In genomic region chr2:176137249-176137573, GRCh38 we compare ENCODE assay signal across 12 cellular contexts. TPM values are rescaled to one million over a fixed set of nuclear protein-coding genes. Genes with fewer than 3 reads are reported as not detected.
DNase-seq lines count a peak whose midpoint lies in the region; ATAC-seq and TF ChIP-seq lines count a peak whose summit lies in the region.
"Had no signal": no experiment of that assay in that cellular context is flagged by ENCODE, and none has a peak within 500 bp of the region (broad histone marks: within the 10 kb centered on the region; RNA-seq: fewer than 3 reads in every experiment).

No MANE protein-coding gene starts in this region.

- CTCF ChIA-PET in activated CD8-positive, alpha-beta T cell treated with anti-CD3 and anti-CD28 coated beads, Interleukin-2, amount 10 ng/mL, durations not matched to agents 7 days and 5 days (lab: Charles Lee), result interaction anchor here (1.2 kb wide), 1 partner anchor 417 kb away, joined by 3 read pairs; no protein-coding TSS in a partner anchor

- no peak for TF ChIP-seq CTCF in right atrium auricular region (IDR thresholded peaks at IDR 0.05)
- TF ChIP-seq CTCF in coronary artery (IDR thresholded peaks at IDR 0.05), result no peak
- TF ChIP-seq CTCF in nephron (IDR thresholded peaks at IDR 0.05; ENCODE audit: unreplicated experiment in 3 of 3), result no peak

- no peaks in the 10 kb centered on the region for H3K9me3 Mint-ChIP-seq in nephron
- H3K9me3 Mint-ChIP-seq in activated CD8-positive, alpha-beta T cell treated with anti-CD3 and anti-CD28 coated beads, Interleukin-2, amount 10 ng/mL, durations not matched to agents 7 days and 5 days (ENCODE audit: insufficient read depth), result no peaks in the 10 kb centered on the region

- intact Hi-C loops in left cardiac atrium (cut with DNase I), result no loop called here
- intact Hi-C loops in aorta (cut with DNase I), result loop anchor here in 1 of 2 donors (5.0 kb wide), 1 partner anchor 415 kb away; no protein-coding TSS in a partner anchor

- H3K4me3 Mint-ChIP-seq in nephron, result peak overlapping the region; percentile 88 to 97 (median 89)
- no peak overlapping the region for H3K4me3 Mint-ChIP-seq in activated CD8-positive, alpha-beta T cell treated with anti-CD3 and anti-CD28 coated beads, Interleukin-2, amount 10 ng/mL, durations not matched to agents 7 days and 5 days

- peaks cover 30% of the 10 kb centered on the region for H3K36me3 Mint-ChIP-seq in nephron (ENCODE audit: low read depth)
- H3K36me3 Mint-ChIP-seq in activated CD8-positive, alpha-beta T cell treated with anti-CD3 and anti-CD28 coated beads, Interleukin-2, amount 10 ng/mL, durations not matched to agents 7 days and 5 days (ENCODE audit: low read depth), result peaks cover 6% of the 10 kb centered on the region

- ATAC-seq in left cardiac atrium, result no peak
- ATAC-seq in aorta (ENCODE audit: low FRiP score), result no peak
- ATAC-seq in activated CD8-positive, alpha-beta T cell treated with anti-CD3 and anti-CD28 coated beads, Interleukin-2, amount 10 ng/mL, durations not matched to agents 7 days and 5 days, result no peak

- H3K36me3 ChIP-seq in right atrium auricular region (no peaks in the 10 kb centered on the region), aorta (ENCODE audit: control insufficient read depth in 1 of 2, insufficient read depth in 2 of 2, low read length in 1 of 2) (no peaks in the 10 kb centered on the region)

- H3K27me3 ChIP-seq in right atrium auricular region (peaks cover 29 to 50% of the 10 kb centered on the region in 2 donors), aorta (ENCODE audit: control insufficient read depth in 1 of 2, insufficient read depth in 2 of 2, low read length in 1 of 2) (no peaks in the 10 kb centered on the region)

- POLR2A ChIA-PET in activated CD8-positive, alpha-beta T cell treated with anti-CD3 and anti-CD28 coated beads, Interleukin-2, amount 10 ng/mL, durations not matched to agents 7 days and 5 days (lab: Charles Lee), result no interaction called here

- WGBS in aorta, 2 donors, result 45 to 48% methylated on average over 2 of the region's 2 CpGs

- H3K4me1 Mint-ChIP-seq in nephron, result peaks cover 56% of the 10 kb centered on the region
- peaks cover 33% of the 10 kb centered on the region for H3K4me1 Mint-ChIP-seq in activated CD8-positive, alpha-beta T cell treated with anti-CD3 and anti-CD28 coated beads, Interleukin-2, amount 10 ng/mL, durations not matched to agents 7 days and 5 days (ENCODE audit: low read depth)

- H3K4me3 ChIP-seq in right atrium auricular region (peak overlapping the region; percentile 40 to 56), coronary artery (peak overlapping the region; percentile 76), aorta (ENCODE audit: low read length in 2 of 2) (peak overlapping the region; percentile 84 to 88)

- peak overlapping the region; percentile 94 to 99 (median 99) for H3K27ac Mint-ChIP-seq in nephron
- H3K27ac Mint-ChIP-seq in activated CD8-positive, alpha-beta T cell treated with anti-CD3 and anti-CD28 coated beads, Interleukin-2, amount 10 ng/mL, durations not matched to agents 7 days and 5 days, result no peak overlapping the region
- H3K27ac Mint-ChIP-seq: CD14-positive monocyte had no signal

- H3K9me3 ChIP-seq in right atrium auricular region, result no peaks in the 10 kb centered on the region
- H3K9me3 ChIP-seq in aorta (ENCODE audit: control insufficient read depth, low read length), result no peaks in the 10 kb centered on the region

- DNase-seq in right atrium auricular region (ENCODE audit: low spot score) (no peak), left cardiac atrium (no peak), coronary artery (ENCODE audit: low spot score) (no peak), aorta (no peak), NCI-H526 (lab: John Stamatoyannopoulos, UW) (no peak), NCI-H2081 (lab: John Stamatoyannopoulos, UW) (no peak)
- DNase-seq in activated CD8-positive, alpha-beta T cell treated with anti-CD3 and anti-CD28 coated beads, Interleukin-2, amount 10 ng/mL, durations not matched to agents 7 days and 5 days, result no peak
- DNase-seq: NCI-H774, T1000 had no signal

- H3K27me3 Mint-ChIP-seq in nephron (ENCODE audit: low read depth), result peaks cover 2% of the 10 kb centered on the region
- peaks cover 83% of the 10 kb centered on the region for H3K27me3 Mint-ChIP-seq in activated CD8-positive, alpha-beta T cell treated with anti-CD3 and anti-CD28 coated beads, Interleukin-2, amount 10 ng/mL, durations not matched to agents 7 days and 5 days (ENCODE audit: low read depth)

- H3K4me1 ChIP-seq in right atrium auricular region (peaks cover 0 to 27% of the 10 kb centered on the region in 2 donors), aorta (ENCODE audit: control insufficient read depth in 1 of 2, insufficient read depth in 2 of 2, low read length in 2 of 2) (no peaks in the 10 kb centered on the region)

- H3K27ac ChIP-seq in right atrium auricular region (peak overlapping the region; percentile 54 to 69), coronary artery (peak overlapping the region in 1 of 2 donors; percentile 77), aorta (ENCODE audit: low read depth in 1 of 2, low read length in 2 of 2) (no peak overlapping the region)

RNA-seq across cellular contexts. Expression of gene HOXD8, which starts 7.7 kb away (rescaled TPM):
- total RNA-seq in right atrium auricular region (1 to 10 TPM in 1 of 2 donors, under 1 TPM in 1; 0.55 to 1.1 TPM), left cardiac atrium (1 to 10 TPM; 1.2 to 1.3 TPM), aorta (10 to 100 TPM; 11.5 to 14.4 TPM)
- 1 to 10 TPM; 2.5 to 7.3 TPM for polyA plus RNA-seq in aorta
- total RNA-seq in activated CD8-positive, alpha-beta T cell treated with anti-CD3 and anti-CD28 coated beads, Interleukin-2, amount 10 ng/mL, durations not matched to agents 7 days and 5 days, result not detected
- polyA plus RNA-seq: CD14-positive monocyte had no signal

RNA-seq across cellular contexts. Expression of gene HOXD4, which starts 14.1 kb away (rescaled TPM):
- total RNA-seq in right atrium auricular region (under 1 TPM in 1 of 2 donors, not detected in 1; 0.52 TPM), left cardiac atrium (under 1 TPM; 0.29 to 0.53 TPM), aorta (1 to 10 TPM; 7.7 to 9.8 TPM)
- polyA plus RNA-seq in aorta, result 1 to 10 TPM in 1 of 2 donors, not detected in 1; 7.7 TPM
- not detected for total RNA-seq in activated CD8-positive, alpha-beta T cell treated with anti-CD3 and anti-CD28 coated beads, Interleukin-2, amount 10 ng/mL, durations not matched to agents 7 days and 5 days
- total RNA-seq: liver had no signal
- polyA plus RNA-seq: CD14-positive monocyte, liver had no signal

RNA-seq across cellular contexts. Expression of gene HOXD9, which starts 14.7 kb away (rescaled TPM):
- total RNA-seq in right atrium auricular region, result under 1 TPM in 1 of 2 donors, not detected in 1; 0.44 TPM
- total RNA-seq in left cardiac atrium, result under 1 TPM; 0.13 to 0.27 TPM
- total RNA-seq in aorta, result 1 to 10 TPM; 1.8 to 2.3 TPM
- polyA plus RNA-seq in aorta, result under 1 TPM in 1 of 2 donors, not detected in 1; 0.08 TPM
- total RNA-seq in activated CD8-positive, alpha-beta T cell treated with anti-CD3 and anti-CD28 coated beads, Interleukin-2, amount 10 ng/mL, durations not matched to agents 7 days and 5 days, result not detected
- total RNA-seq: liver had no signal
- polyA plus RNA-seq: CD14-positive monocyte had no signal

RNA-seq across cellular contexts. Expression of gene HOXD3, which starts 19.9 kb away (rescaled TPM):
- not detected for total RNA-seq in right atrium auricular region
- 1 to 10 TPM in 1 of 2 donors, under 1 TPM in 1; 0.73 to 1.1 TPM for total RNA-seq in left cardiac atrium
- 10 to 100 TPM in 1 of 2 donors, 1 to 10 TPM in 1; 9.8 to 13.4 TPM for total RNA-seq in aorta
- 1 to 10 TPM; 1.5 to 2.3 TPM for polyA plus RNA-seq in aorta
- total RNA-seq in activated CD8-positive, alpha-beta T cell treated with anti-CD3 and anti-CD28 coated beads, Interleukin-2, amount 10 ng/mL, durations not matched to agents 7 days and 5 days, result not detected
- total RNA-seq: liver had no signal
- polyA plus RNA-seq: CD14-positive monocyte, liver had no signal

RNA-seq across cellular contexts. Expression of gene HOXD10, which starts 20.6 kb away (rescaled TPM):
- total RNA-seq in right atrium auricular region, result not detected
- not detected for total RNA-seq in left cardiac atrium
- 1 to 10 TPM in 1 of 2 donors, not detected in 1; 1.4 TPM for total RNA-seq in aorta
- not detected for polyA plus RNA-seq in aorta
- total RNA-seq in activated CD8-positive, alpha-beta T cell treated with anti-CD3 and anti-CD28 coated beads, Interleukin-2, amount 10 ng/mL, durations not matched to agents 7 days and 5 days, result not detected
- total RNA-seq: liver had no signal
- polyA plus RNA-seq: CD14-positive monocyte, liver had no signal

Comparison
In these comparisons a context has a peak if more than half of its experiments do, and no peak if none do; other contexts are left out.
1. H3K27ac ChIP-seq: peak in right atrium auricular region (2 of 2); none in aorta (0 of 2).
2. RNA of gene HOXD8, which starts 7.7 kb away (total RNA-seq): 11.5 to 14.4 TPM in aorta; 1.2 to 1.3 TPM in left cardiac atrium, 0.55 to 1.1 TPM in right atrium auricular region and not detected in activated CD8-positive, alpha-beta T cell treated with anti-CD3 and anti-CD28 coated beads, Interleukin-2, amount 10 ng/mL, durations not matched to agents 7 days and 5 days; every median in the first group is over 4 times any median in the second.
3. RNA of gene HOXD4, which starts 14.1 kb away (total RNA-seq): 7.7 to 9.8 TPM in aorta; 0.29 to 0.53 TPM in left cardiac atrium, 0.52 TPM in right atrium auricular region and not detected in activated CD8-positive, alpha-beta T cell treated with anti-CD3 and anti-CD28 coated beads, Interleukin-2, amount 10 ng/mL, durations not matched to agents 7 days and 5 days; every median in the first group is over 4 times any median in the second.
4. Peak in every context shown above with its lines, with median percentiles within 50 percentile points of each other: H3K4me3 ChIP-seq.